In the genomic region with DNA sequence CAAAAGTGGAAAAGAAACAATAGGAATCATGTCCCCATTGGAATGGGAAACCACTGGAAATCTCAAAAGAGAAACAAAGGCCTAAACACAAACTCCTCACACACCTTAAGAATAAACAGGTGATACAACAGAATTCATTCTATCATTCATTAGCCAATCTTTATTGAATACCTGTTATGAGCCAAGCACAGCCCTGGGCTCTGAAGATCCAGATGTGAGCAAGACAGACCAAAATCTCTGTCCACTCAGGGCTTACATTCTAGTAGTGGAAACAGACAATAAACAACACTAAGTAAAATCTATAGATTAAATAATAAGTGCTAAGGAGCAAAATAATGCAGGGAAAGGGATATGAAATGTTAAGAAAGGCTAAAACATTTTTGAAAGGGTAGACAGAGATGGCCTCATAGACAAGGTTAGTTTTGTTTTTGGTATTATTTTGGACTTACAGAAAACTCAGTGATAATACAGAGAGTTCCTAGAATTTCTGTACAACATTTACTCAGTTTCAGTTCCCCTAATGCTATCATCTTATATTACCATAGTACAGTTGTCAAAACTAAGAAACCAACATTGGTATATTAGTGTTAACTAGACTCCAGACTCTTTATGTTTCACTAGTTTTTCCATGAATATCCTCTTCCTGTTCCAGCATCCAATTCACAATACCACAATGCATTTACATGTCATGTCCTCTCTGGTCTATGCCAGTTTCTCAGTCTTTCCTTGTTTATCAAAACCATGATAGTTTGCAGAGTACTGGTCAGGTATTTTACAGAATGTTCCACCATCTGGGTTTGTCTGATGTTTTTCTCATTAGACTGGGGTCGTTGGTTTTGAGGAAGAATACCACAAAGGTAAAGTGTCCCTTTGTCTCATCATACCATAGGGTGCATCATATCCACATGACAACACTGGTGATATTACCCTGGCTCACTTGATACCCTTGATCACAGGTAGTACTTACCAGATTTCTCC, we compare ENCODE assay signal across 12 cellular contexts.
A peak's percentile ranks its signal among the peaks of the same experiment; 100 is the strongest.
DNase-seq lines count a peak whose midpoint lies in the region; ATAC-seq and TF ChIP-seq lines count a peak whose summit lies in the region.
"Had no signal": no experiment of that assay in that cellular context is flagged by ENCODE, and none has a peak within 500 bp of the region (broad histone marks: within the 10 kb centered on the region; RNA-seq: fewer than 3 reads in every experiment).

No MANE protein-coding gene starts in this region.

- CTCF ChIA-PET in CD8-positive, alpha-beta memory T cell (lab: Charles Lee) = no interaction called here

- DNase-seq in NOMO-1 treated with DMSO at 0.1 percent for 48 hours (lab: John Stamatoyannopoulos, UW; ENCODE audit: unreplicated experiment) = peak; percentile 69
- no peak for DNase-seq in NOMO-1 treated with dmso at 0.1 percent for 144 hours (lab: John Stamatoyannopoulos, UW; ENCODE audit: unreplicated experiment)
- no peak for DNase-seq in progenitor cell of endocrine pancreas (ENCODE audit: low spot score, unreplicated experiment)
- DNase-seq in CD8-positive, alpha-beta memory T cell = no peak
- DNase-seq in GM19238 (ENCODE audit: insufficient read length, low spot score) = no peak
- no peak for DNase-seq in NCI-H1694 treated with DMSO at 0.1 percent for 48 hours (lab: John Stamatoyannopoulos, UW)
- DNase-seq: foreskin melanocyte, IMR-90 had no signal

- H3K36me3 ChIP-seq in CD8-positive, alpha-beta memory T cell (ENCODE audit: insufficient read depth, low read length) = no peaks in the 10 kb centered on the region

- peaks cover 1% of the 10 kb centered on the region for H3K4me1 Mint-ChIP-seq in progenitor cell of endocrine pancreas (ENCODE audit: low read depth)
- no peaks in the 10 kb centered on the region for H3K4me1 Mint-ChIP-seq in CD8-positive, alpha-beta memory T cell

- no peak overlapping the region for H3K4me3 ChIP-seq in CD8-positive, alpha-beta memory T cell (ENCODE audit: low read length)
- H3K4me3 ChIP-seq: A549 had no signal

- no peaks in the 10 kb centered on the region for H3K9me3 ChIP-seq in CD8-positive, alpha-beta memory T cell (ENCODE audit: low read length)
- H3K9me3 ChIP-seq: A549 had no signal

- POLR2A ChIA-PET in CD8-positive, alpha-beta memory T cell (lab: Charles Lee) = no interaction called here

- H3K27ac ChIP-seq in CD8-positive, alpha-beta memory T cell (ENCODE audit: low read depth, low read length) = no peak overlapping the region
- H3K27ac ChIP-seq: A549 had no signal

- ATAC-seq in GM21737 (IDR thresholded peaks at IDR 0.05; ENCODE audit: unreplicated experiment) (peak; percentile 85), HG03439 (IDR thresholded peaks at IDR 0.05; ENCODE audit: unreplicated experiment) (peak; percentile 86)
- ATAC-seq: A549, Panc1 had no signal

- peak overlapping the region; percentile 19 for H3K27ac Mint-ChIP-seq in progenitor cell of endocrine pancreas
- H3K27ac Mint-ChIP-seq in CD8-positive, alpha-beta memory T cell = no peak overlapping the region

- no peaks in the 10 kb centered on the region for H3K4me1 ChIP-seq in CD8-positive, alpha-beta memory T cell (ENCODE audit: insufficient read depth, low read length)
- H3K4me1 ChIP-seq: A549 had no signal

- no peaks in the 10 kb centered on the region for H3K27me3 ChIP-seq in CD8-positive, alpha-beta memory T cell (ENCODE audit: insufficient read depth, low read length, poor library complexity, severe bottlenecking)

- peaks cover 3% of the 10 kb centered on the region for H3K36me3 Mint-ChIP-seq in progenitor cell of endocrine pancreas (ENCODE audit: insufficient read depth)
- H3K36me3 Mint-ChIP-seq in CD8-positive, alpha-beta memory T cell = peaks cover 0 to 6% (median 3%) of the 10 kb centered on the region in 3 donors

- TF ChIP-seq CTCF in progenitor cell of endocrine pancreas (IDR thresholded peaks at IDR 0.05; ENCODE audit: unreplicated experiment) = no peak

- H3K9me3 Mint-ChIP-seq in progenitor cell of endocrine pancreas (ENCODE audit: low read depth) = no peaks in the 10 kb centered on the region
- H3K9me3 Mint-ChIP-seq in CD8-positive, alpha-beta memory T cell = no peaks in the 10 kb centered on the region

- no peak overlapping the region for H3K4me3 Mint-ChIP-seq in progenitor cell of endocrine pancreas (ENCODE audit: low read depth)
- H3K4me3 Mint-ChIP-seq in CD8-positive, alpha-beta memory T cell = no peak overlapping the region

- no peaks in the 10 kb centered on the region for H3K27me3 Mint-ChIP-seq in progenitor cell of endocrine pancreas
- no peaks in the 10 kb centered on the region for H3K27me3 Mint-ChIP-seq in CD8-positive, alpha-beta memory T cell
